17 cellular contexts compared by ENCODE assay signal in the genomic region with DNA sequence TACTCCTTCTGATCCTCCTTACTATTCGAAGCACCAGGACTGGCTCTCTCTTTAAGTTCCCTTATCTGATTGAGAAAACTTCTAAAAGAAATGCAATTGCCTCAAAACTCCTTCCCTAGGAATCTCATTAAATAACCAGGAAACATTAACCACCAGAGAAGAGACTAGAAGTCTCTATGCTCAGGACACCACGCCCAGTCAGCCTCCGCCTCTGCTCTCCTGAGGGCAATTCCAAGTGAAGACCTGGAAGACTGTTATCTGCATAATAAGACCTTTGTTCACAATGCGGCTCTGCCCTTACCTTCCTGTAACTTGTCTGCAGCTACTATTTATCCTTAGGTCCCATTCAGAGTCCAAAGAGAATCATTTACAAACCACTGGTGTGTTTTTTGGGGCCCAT.
DNase-seq lines count a peak whose midpoint lies in the region; ATAC-seq and TF ChIP-seq lines count a peak whose summit lies in the region.
"Had no signal": no experiment of that assay in that cellular context is flagged by ENCODE, and none has a peak within 500 bp of the region (broad histone marks: within the 10 kb centered on the region; RNA-seq: fewer than 3 reads in every experiment).

No MANE protein-coding gene starts in this region.

- ATAC-seq in heart left ventricle (peak in 3 of 4 donors; percentile 44 to 65 (median 47)), Right ventricle myocardium superior (ENCODE audit: poor library complexity) (no peak), left colon (peak; percentile 98)
- no peak for ATAC-seq in activated CD8-positive, alpha-beta memory T cell treated with anti-CD3 and anti-CD28 coated beads, Interleukin-2, amount 10 ng/mL, durations not matched to agents 7 days and 5 days
- ATAC-seq: CD8-positive, alpha-beta T cell; K562 had no signal

- CTCF ChIA-PET in activated CD8-positive, alpha-beta memory T cell treated with anti-CD3 and anti-CD28 coated beads, Interleukin-2, amount 10 ng/mL, durations not matched to agents 7 days and 5 days (lab: Charles Lee): no interaction called here

- no peak for TF ChIP-seq POLR2A in heart left ventricle (IDR thresholded peaks at IDR 0.05)
- no peak for TF ChIP-seq POLR2A in transverse colon (IDR thresholded peaks at IDR 0.05)

- H3K4me3 ChIP-seq in heart left ventricle: no peak overlapping the region
- H3K4me3 ChIP-seq in transverse colon: no peak overlapping the region
- no peak overlapping the region for H3K4me3 ChIP-seq in HAP-1
- H3K4me3 ChIP-seq: BLaER1, GM23248, K562 had no signal

- no peak for TF ChIP-seq EP300 in transverse colon (IDR thresholded peaks at IDR 0.05; ENCODE audit: low read depth)

- no peak for TF ChIP-seq CTCF in heart left ventricle (IDR thresholded peaks at IDR 0.05)
- no peak for TF ChIP-seq CTCF in transverse colon (IDR thresholded peaks at IDR 0.05)

- no peaks in the 10 kb centered on the region for H3K36me3 ChIP-seq in heart left ventricle
- no peaks in the 10 kb centered on the region for H3K36me3 ChIP-seq in transverse colon
- H3K36me3 ChIP-seq in HAP-1 (replicated peaks): no peaks in the 10 kb centered on the region
- H3K36me3 ChIP-seq: BLaER1 had no signal

- WGBS in heart left ventricle, 4 donors: 56 to 65% (median 62%) methylated on average over 4 of the region's 4 CpGs
- WGBS in transverse colon (ENCODE audit: low coverage in 1 of 2), 2 donors: 38 to 58% methylated on average over 2 to 4 of the region's 4 CpGs

- peak in 1 of 5 donors; percentile 62 for DNase-seq in heart left ventricle
- no peak for DNase-seq in Right ventricle myocardium superior
- DNase-seq in SW480 (ENCODE audit: low spot score): peak; percentile 17
- DNase-seq in left colon: peak; percentile 44 to 74
- peak; percentile 61 for DNase-seq in transverse colon
- no peak for DNase-seq in HAP-1 (ENCODE audit: low spot score in 2 of 2)
- no peak for DNase-seq in SIG-M5 treated with dmso at 0.1 percent for 504 hours (lab: John Stamatoyannopoulos, UW; ENCODE audit: unreplicated experiment)
- no peak for DNase-seq in activated CD8-positive, alpha-beta memory T cell treated with anti-CD3 and anti-CD28 coated beads, Interleukin-2, amount 10 ng/mL, durations not matched to agents 7 days and 5 days
- DNase-seq: CD8-positive, alpha-beta T cell; DMS79 treated with DMSO at 0.1 percent for 48 hours; GM23248; NCI-H1048; NCI-H1436 treated with DMSO at 0.1 percent for 48 hours; NCI-H2081; NCI-H774 had no signal

- H3K27ac Mint-ChIP-seq in activated CD8-positive, alpha-beta memory T cell treated with anti-CD3 and anti-CD28 coated beads, Interleukin-2, amount 10 ng/mL, durations not matched to agents 7 days and 5 days: no peak overlapping the region
- H3K27ac Mint-ChIP-seq: CD8-positive, alpha-beta T cell had no signal

- H3K27ac ChIP-seq in heart left ventricle: peak overlapping the region in 2 of 12 donors; percentile 6 to 10
- H3K27ac ChIP-seq in transverse colon: peak overlapping the region in 1 of 4 donors; percentile 42
- H3K27ac ChIP-seq: BLaER1, GM23248 had no signal

- no peaks in the 10 kb centered on the region for H3K9me3 ChIP-seq in heart left ventricle
- H3K9me3 ChIP-seq in transverse colon: no peaks in the 10 kb centered on the region
- no peaks in the 10 kb centered on the region for H3K9me3 ChIP-seq in HAP-1

- H3K27me3 ChIP-seq in heart left ventricle (no peaks in the 10 kb centered on the region), transverse colon (no peaks in the 10 kb centered on the region), HAP-1 (ENCODE audit: low read depth) (no peaks in the 10 kb centered on the region)
- H3K27me3 ChIP-seq: BLaER1 had no signal

- H3K4me1 Mint-ChIP-seq in activated CD8-positive, alpha-beta memory T cell treated with anti-CD3 and anti-CD28 coated beads, Interleukin-2, amount 10 ng/mL, durations not matched to agents 7 days and 5 days: peaks cover 19% of the 10 kb centered on the region

- peaks cover 18% of the 10 kb centered on the region for H3K27me3 Mint-ChIP-seq in activated CD8-positive, alpha-beta memory T cell treated with anti-CD3 and anti-CD28 coated beads, Interleukin-2, amount 10 ng/mL, durations not matched to agents 7 days and 5 days

- H3K4me1 ChIP-seq in heart left ventricle: peaks cover 0 to 18% (median 2%) of the 10 kb centered on the region in 12 donors
- H3K4me1 ChIP-seq in transverse colon: peaks cover 0 to 18% (median 2%) of the 10 kb centered on the region in 4 donors
- no peaks in the 10 kb centered on the region for H3K4me1 ChIP-seq in HAP-1
- H3K4me1 ChIP-seq: BLaER1 had no signal

- intact Hi-C loops in heart left ventricle (cut with DNase I) (no loop called here), Right ventricle myocardium superior (cut with DNase I) (no loop called here), left colon (cut with DNase I, micrococcal nuclease) (no loop called here), transverse colon (cut with DNase I; ENCODE audit: low total_unique reads) (no loop called here)

- peaks cover 7% of the 10 kb centered on the region for H3K36me3 Mint-ChIP-seq in activated CD8-positive, alpha-beta memory T cell treated with anti-CD3 and anti-CD28 coated beads, Interleukin-2, amount 10 ng/mL, durations not matched to agents 7 days and 5 days

- H3K4me3 Mint-ChIP-seq in activated CD8-positive, alpha-beta memory T cell treated with anti-CD3 and anti-CD28 coated beads, Interleukin-2, amount 10 ng/mL, durations not matched to agents 7 days and 5 days: no peak overlapping the region
- H3K4me3 Mint-ChIP-seq: CD8-positive, alpha-beta T cell had no signal

- in situ Hi-C loops in transverse colon (cut with MboI; ENCODE audit: low pct_ligation_motif_present in 1 of 4, low pct_unique_long_range_greater_than_20kb in 1 of 4, low sequenced_read_pairs in 3 of 4) (no loop called here), HAP-1 (cut with MboI; ENCODE audit: low sequenced_read_pairs) (no loop called here)

- H3K9me3 Mint-ChIP-seq in activated CD8-positive, alpha-beta memory T cell treated with anti-CD3 and anti-CD28 coated beads, Interleukin-2, amount 10 ng/mL, durations not matched to agents 7 days and 5 days (ENCODE audit: low read depth): no peaks in the 10 kb centered on the region
- H3K9me3 Mint-ChIP-seq: CD8-positive, alpha-beta T cell had no signal

Comparison
In these comparisons a context has a peak if more than half of its experiments do, and no peak if none do; other contexts are left out.
1. ATAC-seq: peak in heart left ventricle (3 of 4) and left colon (single experiment); none in Right ventricle myocardium superior (single experiment) and activated CD8-positive, alpha-beta memory T cell treated with anti-CD3 and anti-CD28 coated beads, Interleukin-2, amount 10 ng/mL, durations not matched to agents 7 days and 5 days (single experiment).
2. DNase-seq: peak in SW480 (single experiment), left colon (2 of 2) and transverse colon (single experiment); none in Right ventricle myocardium superior (single experiment), HAP-1 (0 of 2), SIG-M5 treated with dmso at 0.1 percent for 504 hours (single experiment) and activated CD8-positive, alpha-beta memory T cell treated with anti-CD3 and anti-CD28 coated beads, Interleukin-2, amount 10 ng/mL, durations not matched to agents 7 days and 5 days (single experiment).